Comparison of ENCODE assay signal across 1 cellular context in the genomic region with DNA sequence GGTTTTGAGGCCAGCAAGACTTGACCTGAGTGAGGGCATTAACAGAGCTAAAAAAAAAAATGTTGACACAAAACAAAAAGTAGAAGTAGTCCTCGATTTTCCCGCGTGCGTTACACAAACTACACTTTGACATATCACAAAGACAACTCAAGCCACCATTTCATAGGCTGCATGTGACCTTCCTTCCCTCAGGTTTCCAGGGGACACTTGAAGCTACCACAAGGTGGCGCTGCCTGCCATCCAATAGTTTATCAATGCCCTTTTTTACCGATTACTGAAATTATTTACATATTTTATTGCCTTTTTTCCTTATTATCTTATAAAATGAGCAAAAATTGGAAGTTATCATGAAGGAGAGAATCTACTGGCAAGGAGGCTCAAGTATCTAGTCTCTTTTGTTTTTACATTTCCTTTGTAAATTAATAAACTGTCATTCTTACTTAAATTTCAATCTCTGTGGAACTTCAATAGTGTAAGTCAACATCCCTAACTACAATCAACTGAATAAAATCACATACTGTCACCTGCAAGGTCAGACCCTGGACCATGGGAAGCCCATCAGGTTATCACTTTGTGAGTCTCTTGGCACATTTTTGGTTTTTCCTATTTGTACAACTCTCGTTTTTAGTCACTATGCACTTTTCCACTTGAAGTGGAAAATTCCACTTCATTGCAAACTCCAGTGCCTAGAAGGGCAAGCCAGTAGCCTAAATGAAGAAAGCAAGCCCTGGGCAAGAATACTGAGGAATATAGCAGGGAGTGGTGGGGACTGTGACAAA.
TF ChIP-seq lines count a peak whose summit lies in the region.

No MANE protein-coding gene starts in this region.

TF ChIP-seq in IMR-90, 13 proteins besides CTCF, POLR2A, EP300 and RAD21:
- peak; percentile 59 for TF ChIP-seq SMC3 (IDR thresholded peaks at IDR 0.05; ENCODE audit: low read depth, low read length)
- TF ChIP-seq, protein P1, sequence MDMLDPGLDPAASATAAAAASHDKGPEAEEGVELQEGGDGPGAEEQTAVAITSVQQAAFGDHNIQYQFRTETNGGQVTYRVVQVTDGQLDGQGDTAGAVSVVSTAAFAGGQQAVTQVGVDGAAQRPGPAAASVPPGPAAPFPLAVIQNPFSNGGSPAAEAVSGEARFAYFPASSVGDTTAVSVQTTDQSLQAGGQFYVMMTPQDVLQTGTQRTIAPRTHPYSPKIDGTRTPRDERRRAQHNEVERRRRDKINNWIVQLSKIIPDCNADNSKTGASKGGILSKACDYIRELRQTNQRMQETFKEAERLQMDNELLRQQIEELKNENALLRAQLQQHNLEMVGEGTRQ (IDR thresholded peaks at IDR 0.05; ENCODE audit: low read depth, low read length), result peak; percentile 76
- TF ChIP-seq, protein P2, sequence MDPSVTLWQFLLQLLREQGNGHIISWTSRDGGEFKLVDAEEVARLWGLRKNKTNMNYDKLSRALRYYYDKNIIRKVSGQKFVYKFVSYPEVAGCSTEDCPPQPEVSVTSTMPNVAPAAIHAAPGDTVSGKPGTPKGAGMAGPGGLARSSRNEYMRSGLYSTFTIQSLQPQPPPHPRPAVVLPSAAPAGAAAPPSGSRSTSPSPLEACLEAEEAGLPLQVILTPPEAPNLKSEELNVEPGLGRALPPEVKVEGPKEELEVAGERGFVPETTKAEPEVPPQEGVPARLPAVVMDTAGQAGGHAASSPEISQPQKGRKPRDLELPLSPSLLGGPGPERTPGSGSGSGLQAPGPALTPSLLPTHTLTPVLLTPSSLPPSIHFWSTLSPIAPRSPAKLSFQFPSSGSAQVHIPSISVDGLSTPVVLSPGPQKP (IDR thresholded peaks at IDR 0.05; ENCODE audit: borderline replicate concordance, low read depth, low read length), result no peak
